8 cellular contexts compared by ENCODE assay signal in genomic region chr1:161200992-161201827, GRCh38. TPM values are rescaled to one million over a fixed set of nuclear protein-coding genes. Genes with fewer than 3 reads are reported as not detected.
DNase-seq lines count a peak whose midpoint lies in the region; ATAC-seq and TF ChIP-seq lines count a peak whose summit lies in the region.

No MANE protein-coding gene starts in this region.

- intact Hi-C loops in ascending aorta (cut with DNase I), result loop anchor here (5.0 to 10.0 kb wide), 3 partner anchors 156 to 544 kb away; partner anchors contain the start of genes DUSP12 and USF1

- peaks cover 62% of the 10 kb centered on the region for H3K4me1 Mint-ChIP-seq in stimulated activated effector memory CD8-positive, alpha-beta T cell treated with anti-CD3 and anti-CD28 coated beads, Interleukin-12 subunit alpha, Interleukin-12 subunit beta, amount 100 ng/mL, for 72 hours

- H3K4me3 ChIP-seq in HUES48 (ENCODE audit: low read depth, low read length), result 0 out of 2 replicates have a peak overlapping the region, but pooled peaks have one; percentile 3
- H3K4me3 ChIP-seq in ascending aorta, result peak overlapping the region; percentile 77 to 89

- H3K9me3 Mint-ChIP-seq in stimulated activated effector memory CD8-positive, alpha-beta T cell treated with anti-CD3 and anti-CD28 coated beads, Interleukin-12 subunit alpha, Interleukin-12 subunit beta, amount 100 ng/mL, for 72 hours, result no peaks in the 10 kb centered on the region

- peak overlapping the region; percentile 40 for H3K9ac ChIP-seq in HUES48 (ENCODE audit: low read depth, low read length)

- H3K9me3 ChIP-seq in HUES48 (ENCODE audit: control insufficient read depth, insufficient read depth, low read length) (no peaks in the 10 kb centered on the region), ascending aorta (no peaks in the 10 kb centered on the region)

- peak overlapping the region; percentile 95 for H3K27ac Mint-ChIP-seq in stimulated activated effector memory CD8-positive, alpha-beta T cell treated with anti-CD3 and anti-CD28 coated beads, Interleukin-12 subunit alpha, Interleukin-12 subunit beta, amount 100 ng/mL, for 72 hours

- H3K27ac ChIP-seq in HUES48 (ENCODE audit: low read depth, low read length) (peak overlapping the region; percentile 94), ascending aorta (peak overlapping the region; percentile 92 to 97)

- TF ChIP-seq CTCF in ascending aorta (IDR thresholded peaks at IDR 0.05), result no peak

- H3K36me3 Mint-ChIP-seq in stimulated activated effector memory CD8-positive, alpha-beta T cell treated with anti-CD3 and anti-CD28 coated beads, Interleukin-12 subunit alpha, Interleukin-12 subunit beta, amount 100 ng/mL, for 72 hours, result peaks cover 33% of the 10 kb centered on the region

- peak overlapping the region; percentile 85 for H3K4me3 Mint-ChIP-seq in stimulated activated effector memory CD8-positive, alpha-beta T cell treated with anti-CD3 and anti-CD28 coated beads, Interleukin-12 subunit alpha, Interleukin-12 subunit beta, amount 100 ng/mL, for 72 hours

- no peak for ATAC-seq in stimulated activated effector memory CD8-positive, alpha-beta T cell treated with anti-CD3 and anti-CD28 coated beads, Interleukin-12 subunit alpha, Interleukin-12 subunit beta, amount 100 ng/mL, for 72 hours
- no peak for ATAC-seq in HG02642 (IDR thresholded peaks at IDR 0.05; ENCODE audit: poor library complexity, unreplicated experiment)
- ATAC-seq in GM18858 (IDR thresholded peaks at IDR 0.05; ENCODE audit: unreplicated experiment), result no peak

- peaks cover 46% of the 10 kb centered on the region for H3K4me1 ChIP-seq in HUES48 (ENCODE audit: control insufficient read depth, insufficient read depth, low read length)
- peaks cover 8 to 32% of the 10 kb centered on the region in 2 donors for H3K4me1 ChIP-seq in ascending aorta

- H3K27me3 ChIP-seq in HUES48 (ENCODE audit: control insufficient read depth, insufficient read depth, low read length) (no peaks in the 10 kb centered on the region), ascending aorta (no peaks in the 10 kb centered on the region)

- peaks cover 28% of the 10 kb centered on the region for H3K36me3 ChIP-seq in HUES48 (ENCODE audit: control insufficient read depth, insufficient read depth, low read length)
- H3K36me3 ChIP-seq in ascending aorta, result peaks cover 0 to 7% of the 10 kb centered on the region in 2 donors

- DNase-seq in AG20443 (ENCODE audit: low spot score) (peak; percentile 72), ascending aorta (ENCODE audit: low spot score in 2 of 2) (peak in 1 of 2 donors; percentile 84), inferior parietal cortex (ENCODE audit: extremely low spot score) (peak; percentile 46)
- DNase-seq in stimulated activated effector memory CD8-positive, alpha-beta T cell treated with anti-CD3 and anti-CD28 coated beads, Interleukin-12 subunit alpha, Interleukin-12 subunit beta, amount 100 ng/mL, for 72 hours (ENCODE audit: low spot score in 2 of 2), result peak in 1 of 2 donors; percentile 54
- DNase-seq in stimulated activated naive CD4-positive, alpha-beta T cell (lab: John Stamatoyannopoulos, UW), result no peak

RNA-seq across cellular contexts. Expression of gene NDUFS2, which starts 1.0 kb away (rescaled TPM):
- 107 TPM for total RNA-seq in ascending aorta

RNA-seq across cellular contexts. Expression of gene ADAMTS4, which starts 2.4 kb away (rescaled TPM):
- 109 TPM for total RNA-seq in ascending aorta

RNA-seq across cellular contexts. Expression of gene FCER1G, which starts 13.9 kb away (rescaled TPM):
- total RNA-seq in ascending aorta, result 69.9 TPM

RNA-seq across cellular contexts. Expression of gene APOA2, which starts 22.2 kb away (rescaled TPM):
- 161 TPM for total RNA-seq in ascending aorta

RNA-seq across cellular contexts. Expression of gene B4GALT3, which starts 23.9 kb away (rescaled TPM):
- 26.9 TPM for total RNA-seq in ascending aorta

Comparison
In these comparisons a context has a peak if more than half of its experiments do, and no peak if none do; other contexts are left out.
1. DNase-seq: peak in AG20443 (single experiment) and inferior parietal cortex (single experiment); none in stimulated activated naive CD4-positive, alpha-beta T cell (0 of 6).